In the genomic region with DNA sequence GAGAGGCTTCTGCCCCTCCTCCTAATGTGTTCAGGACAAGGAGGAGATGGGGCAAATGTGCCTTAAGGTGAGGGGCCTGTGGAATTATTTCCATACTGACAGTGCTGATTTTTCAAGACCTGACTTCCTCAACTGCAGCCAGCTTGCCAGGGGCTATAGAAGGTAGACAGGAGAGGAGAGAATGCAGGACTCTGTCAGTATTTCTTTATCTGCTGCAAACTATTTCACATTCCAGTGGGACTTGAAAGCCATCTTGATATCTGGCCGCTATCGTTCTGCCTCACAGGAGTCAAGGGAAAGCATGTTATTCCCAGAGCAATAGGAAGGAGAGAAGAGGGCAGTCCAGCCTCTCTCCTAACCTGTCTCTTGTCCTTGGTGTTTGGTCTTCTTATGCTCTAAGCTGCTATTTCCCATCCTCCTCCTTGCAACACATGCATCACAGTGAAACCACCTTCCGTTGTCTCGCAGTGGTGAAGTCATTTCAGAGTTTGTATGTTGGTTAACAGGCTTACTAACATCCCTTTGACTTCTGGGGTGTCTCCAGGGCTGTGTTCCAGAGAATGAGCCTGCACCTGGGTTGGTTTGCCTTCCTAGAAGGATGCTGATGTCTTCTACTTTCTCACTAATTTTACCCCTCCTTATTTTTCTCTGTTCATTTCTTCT, we compare ENCODE assay signal across 20 cellular contexts.
DNase-seq lines count a peak whose midpoint lies in the region; ATAC-seq, FAIRE-seq and TF ChIP-seq lines count a peak whose summit lies in the region.
"Had no signal": no experiment of that assay in that cellular context is flagged by ENCODE, and none has a peak within 500 bp of the region (broad histone marks: within the 10 kb centered on the region; RNA-seq: fewer than 3 reads in every experiment).

No MANE protein-coding gene starts in this region.

- H3K9me3 Mint-ChIP-seq in osteocyte (ENCODE audit: unreplicated experiment): no peaks in the 10 kb centered on the region
- H3K9me3 Mint-ChIP-seq: CD4-positive, alpha-beta memory T cell had no signal

- CTCF ChIA-PET in K562 (lab: Yijun Ruan, JAX; ENCODE audit: low intra/inter-chr PET ratio): interaction anchor here (0.6 kb wide), 1 partner anchor 152 kb away, joined by 3 read pairs; no protein-coding TSS in a partner anchor

- POLR2A ChIA-PET in K562 (lab: Yijun Ruan, JAX): interaction anchor here (1.4 kb wide), 1 partner anchor 11 kb away, joined by 3 read pairs; no protein-coding TSS in a partner anchor

- H3K27ac ChIP-seq in K562 (ENCODE audit: extremely low read depth, low read depth, low read length) (no peak overlapping the region), esophagus muscularis mucosa (replicated peaks in 1 of 4) (no peak overlapping the region)

- H3K4me2 ChIP-seq in K562 (ENCODE audit: insufficient read depth, low read length): no peak overlapping the region
- H3K4me2 ChIP-seq: GM23338 had no signal

- H3K9ac ChIP-seq in K562 (ENCODE audit: insufficient read depth in 1 of 2, low read depth in 2 of 2, low read length in 2 of 2): no peak overlapping the region

- ATAC-seq in K562 (no peak), HG03354 (IDR thresholded peaks at IDR 0.05; ENCODE audit: poor library complexity, severe bottlenecking, unreplicated experiment) (no peak), GM18858 (IDR thresholded peaks at IDR 0.05; ENCODE audit: unreplicated experiment) (no peak)
- ATAC-seq: GM23338, HCT116 had no signal

- H3K36me3 ChIP-seq in K562 (ENCODE audit: control insufficient read depth, insufficient read depth, low read length) (no peaks in the 10 kb centered on the region), esophagus muscularis mucosa (no peaks in the 10 kb centered on the region)

- no peaks in the 10 kb centered on the region for H3K36me3 Mint-ChIP-seq in osteocyte (ENCODE audit: unreplicated experiment)
- H3K36me3 Mint-ChIP-seq: CD4-positive, alpha-beta memory T cell had no signal

- no peak overlapping the region for H3K4me3 Mint-ChIP-seq in osteocyte (ENCODE audit: unreplicated experiment)
- H3K4me3 Mint-ChIP-seq: CD4-positive, alpha-beta memory T cell; GM23338; H9 had no signal

- DNase-seq in K562 (ENCODE audit: extremely low read depth in 1 of 4, low spot score in 3 of 4): no peak
- peak; percentile 62 for DNase-seq in esophagus muscularis mucosa (ENCODE audit: extremely low spot score)
- DNase-seq in osteocyte (ENCODE audit: extremely low spot score, unreplicated experiment): peak; percentile 19
- peak; percentile 18 for DNase-seq in ureter (ENCODE audit: low spot score)
- no peak for DNase-seq in SK-N-DZ (ENCODE audit: low spot score)
- DNase-seq in hippocampal formation (lab: John Stamatoyannopoulos, UW): no peak
- DNase-seq: C1 segment of cervical spinal cord; Calu3; CD4-positive, alpha-beta memory T cell; COR-L47; DMS53; DMS79 treated with DMSO at 0.1 percent for 48 hours; GF-D8; H9 had no signal

- TF ChIP-seq POLR2A in K562 (conservative IDR thresholded peaks at IDR 0.05) (no peak), esophagus muscularis mucosa (IDR thresholded peaks at IDR 0.05; ENCODE audit: low read depth) (no peak)

- 41% methylated on average over 4 of the region's 4 CpGs for WGBS in K562 (ENCODE audit: insufficient coverage, low coverage, missing lambda C conversion rate)
- 85% methylated on average over 4 of the region's 4 CpGs for WGBS in esophagus muscularis mucosa

- peak overlapping the region; percentile 67 for H2AFZ ChIP-seq in K562 (ENCODE audit: low read depth, low read length)
- H2AFZ ChIP-seq: GM23338 had no signal

- H4K20me1 ChIP-seq in K562 (replicated peaks; ENCODE audit: control insufficient read depth, insufficient read depth, low read length): no peaks in the 10 kb centered on the region

- FAIRE-seq in K562 (lab: Jason Lieb, UNC): no peak
- FAIRE-seq: GM12892, GM19239 had no signal

- H3K27me3 Mint-ChIP-seq in osteocyte (ENCODE audit: unreplicated experiment): peaks cover 26% of the 10 kb centered on the region

- H3K4me1 ChIP-seq in K562 (replicated peaks in 1 of 2; ENCODE audit: control insufficient read depth in 2 of 2, insufficient read depth in 2 of 2, low read length in 2 of 2) (peaks cover 3 to 6% of the 10 kb centered on the region in 2 experiments; a peak in 3 of 5 replicates), esophagus muscularis mucosa (no peaks in the 10 kb centered on the region)

- H3K9me1 ChIP-seq in K562 (ENCODE audit: control insufficient read depth, insufficient read depth, low read length): no peaks in the 10 kb centered on the region

- TF ChIP-seq RAD21 in K562 (CRISPR knock-in tag; conservative IDR thresholded peaks at IDR 0.05 in 1 of 2, IDR thresholded peaks at IDR 0.05 in 1 of 2): no peak

- no peak for TF ChIP-seq EP300 in K562 (IDR thresholded peaks at IDR 0.05; ENCODE audit: low read length)
- TF ChIP-seq EP300 in esophagus muscularis mucosa (IDR thresholded peaks at IDR 0.05): no peak

- in situ Hi-C loops in K562 (cut with MboI): no loop called here

- H3K27ac Mint-ChIP-seq in osteocyte (ENCODE audit: unreplicated experiment): no peak overlapping the region
- H3K27ac Mint-ChIP-seq: CD4-positive, alpha-beta memory T cell; GM23338; H9 had no signal

- no peaks in the 10 kb centered on the region for H3K9me3 ChIP-seq in K562 (replicated peaks; ENCODE audit: control insufficient read depth, insufficient read depth, low read depth, low read length)
- no peaks in the 10 kb centered on the region for H3K9me3 ChIP-seq in esophagus muscularis mucosa

- BruUV-seq in K562 (replicated peaks; lab: Mats Ljungman, UMichigan): no TSS peak

- H3K4me1 Mint-ChIP-seq in osteocyte (ENCODE audit: unreplicated experiment): no peaks in the 10 kb centered on the region
- H3K4me1 Mint-ChIP-seq: CD4-positive, alpha-beta memory T cell; GM23338; H9 had no signal

- H3K27me3 ChIP-seq in K562 (ENCODE audit: control insufficient read depth in 2 of 2, insufficient read depth in 2 of 2, low read length in 2 of 2): no peaks in the 10 kb centered on the region
- no peaks in the 10 kb centered on the region for H3K27me3 ChIP-seq in esophagus muscularis mucosa

- no peaks in the 10 kb centered on the region for H3K79me2 ChIP-seq in K562 (ENCODE audit: control insufficient read depth, insufficient read depth, low read length)

- TF ChIP-seq CTCF in K562 (IDR thresholded peaks at IDR 0.05 in 2 of 3, conservative IDR thresholded peaks at IDR 0.05 in 1 of 3; ENCODE audit: insufficient read depth in 2 of 3, low read depth in 1 of 3, low read length in 3 of 3) (no peak), esophagus muscularis mucosa (IDR thresholded peaks at IDR 0.05) (no peak), osteocyte (IDR thresholded peaks at IDR 0.05) (no peak)

- H3K4me3 ChIP-seq in K562 (no peak overlapping the region), esophagus muscularis mucosa (no peak overlapping the region)
- H3K4me3 ChIP-seq: GM23338 had no signal

- intact Hi-C loops in K562 (cut with micrococcal nuclease) (no loop called here), esophagus muscularis mucosa (cut with DNase I) (no loop called here)

TF ChIP-seq in K562, 482 proteins besides CTCF, POLR2A, EP300 and RAD21 (continues in another document):
- TF ChIP-seq, protein P1, sequence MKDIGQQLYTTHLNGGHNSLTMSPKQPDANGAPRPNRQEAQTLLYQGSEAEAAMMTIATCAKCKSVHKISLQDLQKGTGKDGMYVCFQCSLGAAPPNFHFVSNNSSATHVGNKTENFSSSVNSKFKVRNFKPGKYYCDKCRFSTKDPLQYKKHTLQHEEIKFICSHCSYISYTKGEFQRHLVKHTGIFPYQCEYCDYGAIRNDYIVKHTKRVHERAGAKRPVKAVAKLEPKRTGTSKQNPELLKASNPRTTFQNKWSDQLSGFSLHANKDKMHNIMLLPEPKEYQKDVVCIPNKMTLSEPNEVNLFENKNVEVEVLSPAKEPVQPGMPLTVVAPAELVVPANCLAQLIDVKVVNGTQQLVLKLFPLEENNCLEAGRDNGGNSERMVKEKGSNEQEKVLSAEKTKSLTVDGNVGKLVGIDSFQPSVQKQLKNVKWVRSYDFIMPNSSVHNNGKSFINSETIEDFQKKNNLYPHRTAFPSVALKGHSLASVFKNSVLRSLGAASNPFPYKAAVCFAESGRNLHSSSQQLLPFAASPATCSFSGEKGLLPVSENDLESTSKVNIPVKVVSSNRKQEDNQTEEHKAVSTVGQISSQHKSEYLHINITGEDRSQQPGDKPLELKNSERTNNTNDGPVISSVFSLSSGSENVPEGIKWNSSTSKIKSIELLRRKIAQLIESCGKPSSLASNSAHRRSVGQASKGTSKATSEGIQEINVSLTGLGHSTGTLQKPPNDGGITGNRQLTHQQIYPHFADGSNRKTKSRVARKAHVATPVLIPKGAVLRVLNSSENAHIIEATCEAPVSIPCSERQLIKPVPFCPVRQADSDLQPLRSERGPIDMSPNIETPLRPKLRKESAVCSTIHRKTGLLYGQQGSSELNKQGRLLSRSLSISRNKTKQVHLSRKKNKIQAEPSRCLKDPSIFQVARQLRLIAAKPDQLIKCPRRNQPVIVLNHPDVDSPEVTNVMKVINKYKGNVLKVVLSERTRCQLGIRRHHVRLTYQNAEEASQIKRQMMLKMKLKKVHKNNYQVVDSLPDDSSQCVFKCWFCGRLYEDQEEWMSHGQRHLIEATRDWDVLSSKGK (CRISPR knock-in tag; IDR thresholded peaks at IDR 0.05): no peak
- TF ChIP-seq KHSRP (IDR thresholded peaks at IDR 0.05): no peak
- TF ChIP-seq, protein P2, sequence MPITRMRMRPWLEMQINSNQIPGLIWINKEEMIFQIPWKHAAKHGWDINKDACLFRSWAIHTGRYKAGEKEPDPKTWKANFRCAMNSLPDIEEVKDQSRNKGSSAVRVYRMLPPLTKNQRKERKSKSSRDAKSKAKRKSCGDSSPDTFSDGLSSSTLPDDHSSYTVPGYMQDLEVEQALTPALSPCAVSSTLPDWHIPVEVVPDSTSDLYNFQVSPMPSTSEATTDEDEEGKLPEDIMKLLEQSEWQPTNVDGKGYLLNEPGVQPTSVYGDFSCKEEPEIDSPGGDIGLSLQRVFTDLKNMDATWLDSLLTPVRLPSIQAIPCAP (CRISPR knock-in tag; IDR thresholded peaks at IDR 0.05; ENCODE audit: borderline replicate concordance): no peak
- TF ChIP-seq, protein P3, sequence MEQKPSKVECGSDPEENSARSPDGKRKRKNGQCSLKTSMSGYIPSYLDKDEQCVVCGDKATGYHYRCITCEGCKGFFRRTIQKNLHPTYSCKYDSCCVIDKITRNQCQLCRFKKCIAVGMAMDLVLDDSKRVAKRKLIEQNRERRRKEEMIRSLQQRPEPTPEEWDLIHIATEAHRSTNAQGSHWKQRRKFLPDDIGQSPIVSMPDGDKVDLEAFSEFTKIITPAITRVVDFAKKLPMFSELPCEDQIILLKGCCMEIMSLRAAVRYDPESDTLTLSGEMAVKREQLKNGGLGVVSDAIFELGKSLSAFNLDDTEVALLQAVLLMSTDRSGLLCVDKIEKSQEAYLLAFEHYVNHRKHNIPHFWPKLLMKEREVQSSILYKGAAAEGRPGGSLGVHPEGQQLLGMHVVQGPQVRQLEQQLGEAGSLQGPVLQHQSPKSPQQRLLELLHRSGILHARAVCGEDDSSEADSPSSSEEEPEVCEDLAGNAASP (IDR thresholded peaks at IDR 0.05): no peak

Comparison
In these comparisons a context has a peak if more than half of its experiments do, and no peak if none do; other contexts are left out.
1. DNase-seq: peak in esophagus muscularis mucosa (single experiment), osteocyte (single experiment) and ureter (single experiment); none in K562 (0 of 4), SK-N-DZ (single experiment) and hippocampal formation (0 of 2).